ENCODE assay signal across 10 cellular contexts in genomic region chr9:74499111-74499601, GRCh38. TPM values are rescaled to one million over a fixed set of nuclear protein-coding genes. Genes with fewer than 3 reads are reported as not detected.
A peak's percentile ranks its signal among the peaks of the same experiment; 100 is the strongest.
DNase-seq lines count a peak whose midpoint lies in the region; FAIRE-seq and TF ChIP-seq lines count a peak whose summit lies in the region.
"Had no signal": no experiment of that assay in that cellular context is flagged by ENCODE, and none has a peak within 500 bp of the region (broad histone marks: within the 10 kb centered on the region; RNA-seq: fewer than 3 reads in every experiment).

No MANE protein-coding gene starts in this region.

- CTCF ChIA-PET in H1 (lab: Charles Lee; ENCODE audit: partially characterized antibody), result interaction anchor here (0.7 to 2.4 kb wide), 3 partner anchors 10 to 32 kb away, joined by 3 to 7 read pairs (median 4); no protein-coding TSS in a partner anchor

- no peak overlapping the region for H3K56ac ChIP-seq in H1 (replicated peaks; ENCODE audit: insufficient read length, low read depth, low read length)

- TF ChIP-seq CTCF in H1 (IDR thresholded peaks at IDR 0.05; ENCODE audit: control extremely low read depth in 1 of 3, insufficient read depth in 1 of 3, low read depth in 1 of 3, low read length in 3 of 3), result no peak
- TF ChIP-seq CTCF in nephron progenitor cell (IDR thresholded peaks at IDR 0.05), result no peak
- no peak for TF ChIP-seq CTCF in lower leg skin (IDR thresholded peaks at IDR 0.05)

- H3K23ac ChIP-seq in H1 (ENCODE audit: insufficient read length), result no peak overlapping the region

- no peak for FAIRE-seq in H1 (lab: Jason Lieb, UNC)

- H2AFZ ChIP-seq in H1 (ENCODE audit: low read length), result 0 out of 2 replicates have a peak overlapping the region, but pooled peaks have one; percentile 25

- H3K4me3 ChIP-seq in H1 (ENCODE audit: extremely low read depth in 1 of 4, insufficient read depth in 2 of 4, low read depth in 3 of 4, low read length in 4 of 4), result peak overlapping the region; percentile 63 to 87 (median 69)
- no peak overlapping the region for H3K4me3 ChIP-seq in lower leg skin (ENCODE audit: low read depth, poor library complexity, severe bottlenecking)

- H4K20me1 ChIP-seq in H1 (replicated peaks in 1 of 2; ENCODE audit: control insufficient read depth in 1 of 2, insufficient read depth in 2 of 2, low read length in 2 of 2), result no peaks in the 10 kb centered on the region

- H3K4ac ChIP-seq in H1 (replicated peaks; ENCODE audit: insufficient read length, low read depth, low read length), result peak overlapping the region; percentile 44

- H3K23me2 ChIP-seq in H1 (ENCODE audit: low read depth, low read length), result peaks cover 36% of the 10 kb centered on the region

- no peak for TF ChIP-seq RAD21 in H1 (IDR thresholded peaks at IDR 0.05 in 1 of 2, conservative IDR thresholded peaks at IDR 0.05 in 1 of 2; ENCODE audit: low read depth in 2 of 2, low read length in 2 of 2)

- DNase-seq in AG20443 (ENCODE audit: low spot score) (peak; percentile 6), M059J (ENCODE audit: low read depth) (peak; percentile 2), H1 (ENCODE audit: low read depth in 1 of 2, low spot score in 2 of 2) (peak in 1 of 2 experiments; percentile 71), nephron progenitor cell (peak; percentile 4), CD1c-positive myeloid dendritic cell (ENCODE audit: extremely low spot score) (no peak), lower leg skin (ENCODE audit: low spot score in 2 of 2) (no peak), D341Med (ENCODE audit: low spot score) (no peak)
- DNase-seq in stimulated activated CD4-positive, alpha-beta T cell treated with anti-CD3 and anti-CD28 coated beads, Interleukin-2, amount 100 ng/mL, for 24 hours, result no peak
- DNase-seq: NCI-H748 treated with DMSO at 0.1 percent for 48 hours had no signal

- no peak overlapping the region for H3K27ac ChIP-seq in H1 (ENCODE audit: low read depth, low read length)
- H3K27ac ChIP-seq: left lung had no signal

- no peak overlapping the region for H2BK15ac ChIP-seq in H1 (ENCODE audit: low read length)

- no peaks in the 10 kb centered on the region for H3K9me3 ChIP-seq in H1 (ENCODE audit: insufficient read depth in 2 of 2, low read depth in 1 of 2, low read length in 1 of 2)
- H3K9me3 ChIP-seq: left lung had no signal

- no peaks in the 10 kb centered on the region; a peak in 1 of 4 replicates for H3K79me2 ChIP-seq in H1 (ENCODE audit: control insufficient read depth in 1 of 2, insufficient read depth in 2 of 2, low read length in 2 of 2)

- POLR2A ChIA-PET in H1 (lab: Charles Lee; ENCODE audit: partially characterized antibody), result interaction anchor here (1.0 kb wide), 1 partner anchor 397 kb away, joined by 3 read pairs; no protein-coding TSS in a partner anchor

- TF ChIP-seq EP300 in H1 (IDR thresholded peaks at IDR 0.05; ENCODE audit: borderline replicate concordance in 1 of 2, low read depth in 2 of 2, low read length in 2 of 2), result no peak

- 0 out of 2 replicates have a peak overlapping the region, but pooled peaks have one; percentile 27 for H3K18ac ChIP-seq in H1 (ENCODE audit: extremely low read depth, low read length)

- no peak overlapping the region for H3K9ac ChIP-seq in H1 (replicated peaks in 1 of 4; ENCODE audit: extremely low read depth in 1 of 4, low read depth in 3 of 4, low read length in 3 of 4)

- no peak overlapping the region for H4K8ac ChIP-seq in H1 (ENCODE audit: extremely low read depth, insufficient read depth, low read length)

- H3K4me3 Mint-ChIP-seq in nephron progenitor cell, result peak overlapping the region; percentile 85

- H3K79me1 ChIP-seq in H1 (ENCODE audit: low read depth, low read length), result no peaks in the 10 kb centered on the region

- H3K27ac Mint-ChIP-seq in nephron progenitor cell, result no peak overlapping the region

- H2BK120ac ChIP-seq in H1 (replicated peaks; ENCODE audit: low read depth, low read length), result no peak overlapping the region

- H3K36me3 ChIP-seq in H1 (ENCODE audit: control insufficient read depth in 2 of 4, insufficient read depth in 4 of 4, low read length in 3 of 4), result no peaks in the 10 kb centered on the region
- H3K36me3 ChIP-seq: left lung had no signal

- H3K27me3 Mint-ChIP-seq in nephron progenitor cell (ENCODE audit: low read depth, poor library complexity), result peaks cover 70% of the 10 kb centered on the region

- no peak overlapping the region for H2BK20ac ChIP-seq in H1 (ENCODE audit: low read length)

- no peak overlapping the region for H4K91ac ChIP-seq in H1 (replicated peaks; ENCODE audit: insufficient read length, low read length)

- no peak overlapping the region for H4K5ac ChIP-seq in H1 (ENCODE audit: insufficient read length, low read depth, low read length)

- H3K9me3 Mint-ChIP-seq in nephron progenitor cell, result no peaks in the 10 kb centered on the region

- H2BK12ac ChIP-seq in H1 (ENCODE audit: low read depth, low read length), result peak overlapping the region; percentile 42; the same call in 1 of the 2 replicates

- no peak overlapping the region for H3K14ac ChIP-seq in H1 (ENCODE audit: insufficient read length)

- peaks cover 0 to 22% (median 5%) of the 10 kb centered on the region in 4 experiments; a peak in 6 of 7 replicates for H3K4me1 ChIP-seq in H1 (replicated peaks in 1 of 4; ENCODE audit: control insufficient read depth in 3 of 4, insufficient read depth in 4 of 4, low read length in 3 of 4)

- whole genome bisulfite sequencing in H1 (ENCODE audit: extremely low coverage in 1 of 2, insufficient coverage in 1 of 2, insufficient read length in 1 of 2, insufficient replicate concordance in 2 of 2, low coverage in 1 of 2, low lambda C conversion rate in 2 of 2, missing lambda C conversion rate in 1 of 2), 2 experiments, result 1% methylated on average over 16 of the region's 19 CpGs; no CpG with 5 or more reads in 1 of the 2 experiments
- WGBS in lower leg skin, 2 donors, result 1% methylated on average over 15 to 18 of the region's 19 CpGs

- H3K4me2 ChIP-seq in H1 (ENCODE audit: insufficient read depth in 1 of 2, low read depth in 2 of 2, low read length in 2 of 2), result peak overlapping the region; percentile 94 to 97

- intact Hi-C loops in lower leg skin (cut with DNase I; ENCODE audit: low total_unique reads), result no loop called here

- no peak overlapping the region for H2AK5ac ChIP-seq in H1 (ENCODE audit: low read depth, low read length)

- TF ChIP-seq POLR2A in H1 (IDR thresholded peaks at IDR 0.05; ENCODE audit: control extremely low read depth in 1 of 2, low read depth in 2 of 2, low read length in 2 of 2) (no peak), lower leg skin (IDR thresholded peaks at IDR 0.05) (no peak)

- H3K36me3 Mint-ChIP-seq in nephron progenitor cell (ENCODE audit: low read depth), result no peaks in the 10 kb centered on the region

- H3K4me1 Mint-ChIP-seq in nephron progenitor cell, result peaks cover 45% of the 10 kb centered on the region

- H3K27me3 ChIP-seq in H1 (replicated peaks in 1 of 4; ENCODE audit: control insufficient read depth in 3 of 4, extremely low read depth in 1 of 4, insufficient read depth in 3 of 4, low read length in 3 of 4), result peaks cover 3 to 37% (median 30%) of the 10 kb centered on the region in 4 experiments; a peak in 6 of 7 replicates

- H2BK5ac ChIP-seq in H1 (ENCODE audit: low read depth, low read length), result no peak overlapping the region

TF ChIP-seq in H1, 55 proteins besides CTCF, POLR2A, EP300 and RAD21 (continues in another document):
- TF ChIP-seq E2F6 (IDR thresholded peaks at IDR 0.05), result no peak
- no peak for TF ChIP-seq TBP (IDR thresholded peaks at IDR 0.05; ENCODE audit: low read depth, low read length)
- no peak for TF ChIP-seq ATF2 (IDR thresholded peaks at IDR 0.05; ENCODE audit: low read length)

RNA-seq across cellular contexts. Expression of gene RORB, which starts 2.0 kb away (rescaled TPM):
- 0.05 TPM in 1 of 2 replicates, not detected in the other for total RNA-seq in M059J (2014; rRNA removed; shearing (Covaris generic))
- total RNA-seq in H1 (2021; fragmentation: NEBNext Ultra II Directional; extraction: Animal tissue kit (Norgen Biotek cat#: 25700)), result 6.5 and 7.1 TPM in 2 replicates
- polyA plus RNA-seq in H1 (2011; rRNA removed), result 1.2 and 2.3 TPM in 2 replicates
- polyA plus RNA-seq in H1 (2011; cell fraction: cytosol; rRNA removed), result 1.8 TPM
- 2.7 TPM for polyA plus RNA-seq in H1 (2011; cell fraction: nucleus; rRNA removed)
- polyA plus RNA-seq in H1 (2012, experiment 1 of 2), result 1.8 to 4.0 TPM (median 2.8 TPM) in 4 replicates
- 0.21 TPM for polyA plus RNA-seq in H1 (2012, experiment 2 of 2)
- 2.3 TPM for polyA plus RNA-seq in H1 (2013, experiment 1 of 2)
- 1.8 TPM for polyA plus RNA-seq in H1 (2013, experiment 2 of 2)
- polyA minus RNA-seq in H1 (2011; rRNA and poly(A)+ RNA removed), result 12.8 and 20.5 TPM in 2 replicates
- 3.2 TPM for polyA minus RNA-seq in H1 (2011; cell fraction: cytosol; rRNA and poly(A)+ RNA removed)
- 13.7 TPM for polyA minus RNA-seq in H1 (2011; cell fraction: nucleus; rRNA and poly(A)+ RNA removed)
- total RNA-seq in lower leg skin, result under 1 TPM; 0.04 to 0.19 (median 0.14) TPM

Comparison
In these comparisons a context has a peak if more than half of its experiments do, and no peak if none do; other contexts are left out.
1. DNase-seq: peak in AG20443 (single experiment), M059J (single experiment) and nephron progenitor cell (single experiment); none in CD1c-positive myeloid dendritic cell (single experiment), stimulated activated CD4-positive, alpha-beta T cell treated with anti-CD3 and anti-CD28 coated beads, Interleukin-2, amount 100 ng/mL, for 24 hours (0 of 2), lower leg skin (0 of 2) and D341Med (single experiment).